ENCODE assay signal across 1 cellular context in genomic region chr20:37680420-37680819, GRCh38.
TF ChIP-seq lines count a peak whose summit lies in the region.

No MANE protein-coding gene starts in this region.

TF ChIP-seq in K562, 482 proteins besides CTCF, POLR2A, EP300 and RAD21:
- TF ChIP-seq ZNF24 (IDR thresholded peaks at IDR 0.05): peak; percentile 57; the same call in 1 of the 2 replicates
- TF ChIP-seq FOSL1 (tag; conservative IDR thresholded peaks at IDR 0.05): peak; percentile 55
- no peak for TF ChIP-seq ATF4 (CRISPR knock-in tag; IDR thresholded peaks at IDR 0.05)
- 0 out of 2 replicates have a peak, but pooled peaks have one; percentile 23 for TF ChIP-seq ZNF766 (CRISPR knock-in tag; conservative IDR thresholded peaks at IDR 0.05)
- TF ChIP-seq ZNF644 (tag; IDR thresholded peaks at IDR 0.05; ENCODE audit: low read depth): no peak
- TF ChIP-seq BHLHE40 (IDR thresholded peaks at IDR 0.05; ENCODE audit: low read length): 0 out of 2 replicates have a peak, but pooled peaks have one; percentile 21
- peak; percentile 44; the same call in 1 of the 2 replicates for TF ChIP-seq ATF3 (IDR thresholded peaks at IDR 0.05)
- TF ChIP-seq ATF3 (CRISPR knock-in tag; conservative IDR thresholded peaks at IDR 0.05): no peak
- TF ChIP-seq ZNF707 (CRISPR knock-in tag; conservative IDR thresholded peaks at IDR 0.05): no peak
